Comparison of ENCODE assay signal across 14 cellular contexts in genomic region chr12:85527192-85527591, GRCh38.
DNase-seq lines count a peak whose midpoint lies in the region; ATAC-seq and TF ChIP-seq lines count a peak whose summit lies in the region.
"Had no signal": no experiment of that assay in that cellular context is flagged by ENCODE, and none has a peak within 500 bp of the region (broad histone marks: within the 10 kb centered on the region; RNA-seq: fewer than 3 reads in every experiment).

No MANE protein-coding gene starts in this region.

- H3K27ac ChIP-seq in MM.1S (ENCODE audit: low read length), result no peak overlapping the region
- H3K27ac ChIP-seq: transverse colon had no signal

- H3K27me3 ChIP-seq in MM.1S (replicated peaks; ENCODE audit: insufficient read depth, low read length), result no peaks in the 10 kb centered on the region; the same call in 1 of the 2 replicates
- H3K27me3 ChIP-seq: transverse colon had no signal

- DNase-seq in MM.1S, result peak; percentile 11
- DNase-seq in DMS153 treated with DMSO at 0.1 percent for 48 hours (lab: John Stamatoyannopoulos, UW; ENCODE audit: unreplicated experiment), result no peak
- DNase-seq in NCI-H1092 (lab: John Stamatoyannopoulos, UW), result no peak
- DNase-seq in SKM-1 treated with dmso at 0.1 percent for 144 hours (lab: John Stamatoyannopoulos, UW; ENCODE audit: unreplicated experiment), result no peak
- no peak for DNase-seq in SW 1271 (lab: John Stamatoyannopoulos, UW)
- DNase-seq: anterior cingulate cortex, COR-L47, endodermal cell, H7, mesendoderm, transverse colon had no signal

- no peak overlapping the region for H3K4me3 ChIP-seq in MM.1S (ENCODE audit: low read length)
- H3K4me3 ChIP-seq: transverse colon had no signal

- H3K9me3 ChIP-seq in MM.1S (replicated peaks; ENCODE audit: insufficient read depth, low read length), result no peaks in the 10 kb centered on the region
- H3K9me3 ChIP-seq: transverse colon had no signal

- H3K4me1 ChIP-seq in MM.1S (ENCODE audit: low read length), result peaks cover 6% of the 10 kb centered on the region; the same call in 1 of the 2 replicates

- ATAC-seq in GM18517 (IDR thresholded peaks at IDR 0.05; ENCODE audit: unreplicated experiment), result peak; percentile 81
- peak; percentile 81 for ATAC-seq in GM21390 (IDR thresholded peaks at IDR 0.05; ENCODE audit: unreplicated experiment)
- peak; percentile 83 for ATAC-seq in HG03025 (IDR thresholded peaks at IDR 0.05; ENCODE audit: low FRiP score, unreplicated experiment)

- no peaks in the 10 kb centered on the region for H4K20me1 ChIP-seq in MM.1S (ENCODE audit: insufficient read depth, low read length)

- no peaks in the 10 kb centered on the region for H3K79me2 ChIP-seq in MM.1S (ENCODE audit: low read length)

- no peak overlapping the region for H2AFZ ChIP-seq in MM.1S (ENCODE audit: low read length)

- TF ChIP-seq CTCF in MM.1S (IDR thresholded peaks at IDR 0.05; ENCODE audit: low read length), result no peak

- no peaks in the 10 kb centered on the region; the same call in 1 of the 2 replicates for H3F3A ChIP-seq in MM.1S (ENCODE audit: insufficient read depth, low read length)

- H3K9me2 ChIP-seq in MM.1S (replicated peaks; ENCODE audit: insufficient read depth, low read length), result no peaks in the 10 kb centered on the region

- no peak overlapping the region for H3K4me2 ChIP-seq in MM.1S (ENCODE audit: low read depth, low read length)

- no peaks in the 10 kb centered on the region for H3K36me3 ChIP-seq in MM.1S (replicated peaks; ENCODE audit: insufficient read depth, low read length)
- H3K36me3 ChIP-seq: transverse colon had no signal

- no peak overlapping the region for H3K9ac ChIP-seq in MM.1S (ENCODE audit: low read length)
